Comparison of ENCODE assay signal across 1 cellular context in the genomic region with DNA sequence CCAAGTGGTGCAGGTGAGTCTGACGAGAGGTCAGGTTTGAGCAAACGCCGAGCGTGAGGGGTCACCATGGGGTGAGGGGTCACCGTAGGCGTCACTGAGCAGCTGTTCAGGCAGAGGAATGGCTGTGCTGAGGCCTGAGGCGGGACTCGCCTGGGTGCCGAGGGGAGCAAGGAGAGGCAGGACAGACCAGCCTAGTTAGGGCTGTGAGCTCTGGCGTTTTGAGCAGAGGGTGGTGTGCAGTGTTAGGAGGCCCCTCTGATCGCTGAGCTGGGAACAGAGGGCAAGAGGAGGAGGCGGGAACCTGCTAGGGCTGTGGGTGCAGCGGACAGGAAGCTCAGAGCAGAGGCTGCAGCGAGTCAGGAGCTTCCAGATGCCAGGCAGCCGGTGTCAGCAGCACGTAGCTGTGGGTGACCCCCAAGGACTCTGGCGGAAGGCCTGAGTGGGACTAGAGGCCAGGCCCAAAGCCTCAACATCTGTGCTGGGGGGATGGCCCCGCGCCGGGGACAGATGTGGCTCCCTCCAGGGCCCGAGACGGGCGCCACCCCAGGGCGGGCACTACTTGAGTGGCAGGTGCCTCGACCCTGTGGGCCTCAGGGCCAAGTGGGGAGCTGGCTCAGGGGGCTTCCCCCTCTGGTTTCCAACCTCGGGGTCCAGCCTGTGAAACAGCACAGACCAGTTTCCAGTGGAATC.
TF ChIP-seq lines count a peak whose summit lies in the region.

No MANE protein-coding gene starts in this region.

TF ChIP-seq in HepG2, 621 proteins besides CTCF, POLR2A, EP300 and RAD21 (continued from another document and continues in another):
- TF ChIP-seq, protein P1, sequence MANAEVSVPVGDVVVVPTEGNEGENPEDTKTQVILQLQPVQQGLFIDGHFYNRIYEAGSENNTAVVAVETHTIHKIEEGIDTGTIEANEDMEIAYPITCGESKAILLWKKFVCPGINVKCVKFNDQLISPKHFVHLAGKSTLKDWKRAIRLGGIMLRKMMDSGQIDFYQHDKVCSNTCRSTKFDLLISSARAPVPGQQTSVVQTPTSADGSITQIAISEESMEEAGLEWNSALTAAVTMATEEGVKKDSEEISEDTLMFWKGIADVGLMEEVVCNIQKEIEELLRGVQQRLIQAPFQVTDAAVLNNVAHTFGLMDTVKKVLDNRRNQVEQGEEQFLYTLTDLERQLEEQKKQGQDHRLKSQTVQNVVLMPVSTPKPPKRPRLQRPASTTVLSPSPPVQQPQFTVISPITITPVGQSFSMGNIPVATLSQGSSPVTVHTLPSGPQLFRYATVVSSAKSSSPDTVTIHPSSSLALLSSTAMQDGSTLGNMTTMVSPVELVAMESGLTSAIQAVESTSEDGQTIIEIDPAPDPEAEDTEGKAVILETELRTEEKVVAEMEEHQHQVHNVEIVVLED (CRISPR knock-in tag; IDR thresholded peaks at IDR 0.05; ENCODE audit: borderline replicate concordance): no peak
- TF ChIP-seq ATF7-NPFF (CRISPR knock-in tag; IDR thresholded peaks at IDR 0.05; ENCODE audit: low read depth) (no peak), TGIF2 (CRISPR knock-in tag; IDR thresholded peaks at IDR 0.05) (no peak), RXRA (CRISPR knock-in tag; IDR thresholded peaks at IDR 0.05) (no peak), ETV5 (CRISPR knock-in tag; IDR thresholded peaks at IDR 0.05; ENCODE audit: borderline replicate concordance) (0 out of 2 replicates have a peak, but pooled peaks have one; percentile 24), ZNF556 (CRISPR knock-in tag; IDR thresholded peaks at IDR 0.05; ENCODE audit: borderline replicate concordance) (no peak), ZNF460 (CRISPR knock-in tag; IDR thresholded peaks at IDR 0.05; ENCODE audit: borderline replicate concordance) (no peak), CCDC6 (CRISPR knock-in tag; IDR thresholded peaks at IDR 0.05) (no peak), TCF12 (IDR thresholded peaks at IDR 0.05) (no peak), TCF12 (CRISPR knock-in tag; IDR thresholded peaks at IDR 0.05) (no peak), HMG20B (CRISPR knock-in tag; conservative IDR thresholded peaks at IDR 0.05) (no peak), ZSCAN9 (CRISPR knock-in tag; IDR thresholded peaks at IDR 0.05; ENCODE audit: borderline replicate concordance) (no peak), RFX1 (IDR thresholded peaks at IDR 0.05) (no peak), PAWR (CRISPR knock-in tag; IDR thresholded peaks at IDR 0.05; ENCODE audit: borderline replicate concordance) (no peak), PITX1 (CRISPR knock-in tag; IDR thresholded peaks at IDR 0.05) (0 out of 2 replicates have a peak, but pooled peaks have one; percentile 23), ZNF780A (CRISPR knock-in tag; IDR thresholded peaks at IDR 0.05) (no peak), NPAS2 (CRISPR knock-in tag; IDR thresholded peaks at IDR 0.05; ENCODE audit: borderline replicate concordance) (no peak), ZFP36L1 (CRISPR knock-in tag; IDR thresholded peaks at IDR 0.05) (no peak), FOXA1 (IDR thresholded peaks at IDR 0.05) (no peak), FOXA1 (CRISPR knock-in tag; IDR thresholded peaks at IDR 0.05) (no peak), ZNF766 (CRISPR knock-in tag; IDR thresholded peaks at IDR 0.05; ENCODE audit: borderline replicate concordance) (no peak), HDAC1 (CRISPR knock-in tag; IDR thresholded peaks at IDR 0.05) (no peak), REL (CRISPR knock-in tag; conservative IDR thresholded peaks at IDR 0.05) (no peak), ZBTB21 (CRISPR knock-in tag; IDR thresholded peaks at IDR 0.05) (no peak), ZFP1 (CRISPR knock-in tag; IDR thresholded peaks at IDR 0.05) (no peak), ZNF703 (CRISPR knock-in tag; IDR thresholded peaks at IDR 0.05; ENCODE audit: borderline replicate concordance) (no peak)
- TF ChIP-seq, protein P2, sequence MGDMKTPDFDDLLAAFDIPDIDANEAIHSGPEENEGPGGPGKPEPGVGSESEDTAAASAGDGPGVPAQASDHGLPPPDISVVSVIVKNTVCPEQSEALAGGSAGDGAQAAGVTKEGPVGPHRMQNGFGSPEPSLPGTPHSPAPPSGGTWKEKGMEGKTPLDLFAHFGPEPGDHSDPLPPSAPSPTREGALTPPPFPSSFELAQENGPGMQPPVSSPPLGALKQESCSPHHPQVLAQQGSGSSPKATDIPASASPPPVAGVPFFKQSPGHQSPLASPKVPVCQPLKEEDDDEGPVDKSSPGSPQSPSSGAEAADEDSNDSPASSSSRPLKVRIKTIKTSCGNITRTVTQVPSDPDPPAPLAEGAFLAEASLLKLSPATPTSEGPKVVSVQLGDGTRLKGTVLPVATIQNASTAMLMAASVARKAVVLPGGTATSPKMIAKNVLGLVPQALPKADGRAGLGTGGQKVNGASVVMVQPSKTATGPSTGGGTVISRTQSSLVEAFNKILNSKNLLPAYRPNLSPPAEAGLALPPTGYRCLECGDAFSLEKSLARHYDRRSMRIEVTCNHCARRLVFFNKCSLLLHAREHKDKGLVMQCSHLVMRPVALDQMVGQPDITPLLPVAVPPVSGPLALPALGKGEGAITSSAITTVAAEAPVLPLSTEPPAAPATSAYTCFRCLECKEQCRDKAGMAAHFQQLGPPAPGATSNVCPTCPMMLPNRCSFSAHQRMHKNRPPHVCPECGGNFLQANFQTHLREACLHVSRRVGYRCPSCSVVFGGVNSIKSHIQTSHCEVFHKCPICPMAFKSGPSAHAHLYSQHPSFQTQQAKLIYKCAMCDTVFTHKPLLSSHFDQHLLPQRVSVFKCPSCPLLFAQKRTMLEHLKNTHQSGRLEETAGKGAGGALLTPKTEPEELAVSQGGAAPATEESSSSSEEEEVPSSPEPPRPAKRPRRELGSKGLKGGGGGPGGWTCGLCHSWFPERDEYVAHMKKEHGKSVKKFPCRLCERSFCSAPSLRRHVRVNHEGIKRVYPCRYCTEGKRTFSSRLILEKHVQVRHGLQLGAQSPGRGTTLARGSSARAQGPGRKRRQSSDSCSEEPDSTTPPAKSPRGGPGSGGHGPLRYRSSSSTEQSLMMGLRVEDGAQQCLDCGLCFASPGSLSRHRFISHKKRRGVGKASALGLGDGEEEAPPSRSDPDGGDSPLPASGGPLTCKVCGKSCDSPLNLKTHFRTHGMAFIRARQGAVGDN (CRISPR knock-in tag; IDR thresholded peaks at IDR 0.05): peak; percentile 36
- TF ChIP-seq, protein P3, sequence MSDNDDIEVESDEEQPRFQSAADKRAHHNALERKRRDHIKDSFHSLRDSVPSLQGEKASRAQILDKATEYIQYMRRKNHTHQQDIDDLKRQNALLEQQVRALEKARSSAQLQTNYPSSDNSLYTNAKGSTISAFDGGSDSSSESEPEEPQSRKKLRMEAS (IDR thresholded peaks at IDR 0.05): no peak; the same call in 1 of the 2 replicates
- TF ChIP-seq, protein P4, sequence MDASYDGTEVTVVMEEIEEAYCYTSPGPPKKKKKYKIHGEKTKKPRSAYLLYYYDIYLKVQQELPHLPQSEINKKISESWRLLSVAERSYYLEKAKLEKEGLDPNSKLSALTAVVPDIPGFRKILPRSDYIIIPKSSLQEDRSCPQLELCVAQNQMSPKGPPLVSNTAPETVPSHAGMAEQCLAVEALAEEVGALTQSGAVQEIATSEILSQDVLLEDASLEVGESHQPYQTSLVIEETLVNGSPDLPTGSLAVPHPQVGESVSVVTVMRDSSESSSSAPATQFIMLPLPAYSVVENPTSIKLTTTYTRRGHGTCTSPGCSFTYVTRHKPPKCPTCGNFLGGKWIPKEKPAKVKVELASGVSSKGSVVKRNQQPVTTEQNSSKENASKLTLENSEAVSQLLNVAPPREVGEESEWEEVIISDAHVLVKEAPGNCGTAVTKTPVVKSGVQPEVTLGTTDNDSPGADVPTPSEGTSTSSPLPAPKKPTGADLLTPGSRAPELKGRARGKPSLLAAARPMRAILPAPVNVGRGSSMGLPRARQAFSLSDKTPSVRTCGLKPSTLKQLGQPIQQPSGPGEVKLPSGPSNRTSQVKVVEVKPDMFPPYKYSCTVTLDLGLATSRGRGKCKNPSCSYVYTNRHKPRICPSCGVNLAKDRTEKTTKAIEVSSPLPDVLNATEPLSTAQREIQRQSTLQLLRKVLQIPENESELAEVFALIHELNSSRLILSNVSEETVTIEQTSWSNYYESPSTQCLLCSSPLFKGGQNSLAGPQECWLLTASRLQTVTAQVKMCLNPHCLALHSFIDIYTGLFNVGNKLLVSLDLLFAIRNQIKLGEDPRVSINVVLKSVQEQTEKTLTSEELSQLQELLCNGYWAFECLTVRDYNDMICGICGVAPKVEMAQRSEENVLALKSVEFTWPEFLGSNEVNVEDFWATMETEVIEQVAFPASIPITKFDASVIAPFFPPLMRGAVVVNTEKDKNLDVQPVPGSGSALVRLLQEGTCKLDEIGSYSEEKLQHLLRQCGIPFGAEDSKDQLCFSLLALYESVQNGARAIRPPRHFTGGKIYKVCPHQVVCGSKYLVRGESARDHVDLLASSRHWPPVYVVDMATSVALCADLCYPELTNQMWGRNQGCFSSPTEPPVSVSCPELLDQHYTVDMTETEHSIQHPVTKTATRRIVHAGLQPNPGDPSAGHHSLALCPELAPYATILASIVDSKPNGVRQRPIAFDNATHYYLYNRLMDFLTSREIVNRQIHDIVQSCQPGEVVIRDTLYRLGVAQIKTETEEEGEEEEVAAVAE (CRISPR knock-in tag; IDR thresholded peaks at IDR 0.05; ENCODE audit: borderline replicate concordance): no peak
- TF ChIP-seq, protein P5, sequence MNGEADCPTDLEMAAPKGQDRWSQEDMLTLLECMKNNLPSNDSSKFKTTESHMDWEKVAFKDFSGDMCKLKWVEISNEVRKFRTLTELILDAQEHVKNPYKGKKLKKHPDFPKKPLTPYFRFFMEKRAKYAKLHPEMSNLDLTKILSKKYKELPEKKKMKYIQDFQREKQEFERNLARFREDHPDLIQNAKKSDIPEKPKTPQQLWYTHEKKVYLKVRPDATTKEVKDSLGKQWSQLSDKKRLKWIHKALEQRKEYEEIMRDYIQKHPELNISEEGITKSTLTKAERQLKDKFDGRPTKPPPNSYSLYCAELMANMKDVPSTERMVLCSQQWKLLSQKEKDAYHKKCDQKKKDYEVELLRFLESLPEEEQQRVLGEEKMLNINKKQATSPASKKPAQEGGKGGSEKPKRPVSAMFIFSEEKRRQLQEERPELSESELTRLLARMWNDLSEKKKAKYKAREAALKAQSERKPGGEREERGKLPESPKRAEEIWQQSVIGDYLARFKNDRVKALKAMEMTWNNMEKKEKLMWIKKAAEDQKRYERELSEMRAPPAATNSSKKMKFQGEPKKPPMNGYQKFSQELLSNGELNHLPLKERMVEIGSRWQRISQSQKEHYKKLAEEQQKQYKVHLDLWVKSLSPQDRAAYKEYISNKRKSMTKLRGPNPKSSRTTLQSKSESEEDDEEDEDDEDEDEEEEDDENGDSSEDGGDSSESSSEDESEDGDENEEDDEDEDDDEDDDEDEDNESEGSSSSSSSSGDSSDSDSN (CRISPR knock-in tag; IDR thresholded peaks at IDR 0.05): no peak
- TF ChIP-seq, protein P6, sequence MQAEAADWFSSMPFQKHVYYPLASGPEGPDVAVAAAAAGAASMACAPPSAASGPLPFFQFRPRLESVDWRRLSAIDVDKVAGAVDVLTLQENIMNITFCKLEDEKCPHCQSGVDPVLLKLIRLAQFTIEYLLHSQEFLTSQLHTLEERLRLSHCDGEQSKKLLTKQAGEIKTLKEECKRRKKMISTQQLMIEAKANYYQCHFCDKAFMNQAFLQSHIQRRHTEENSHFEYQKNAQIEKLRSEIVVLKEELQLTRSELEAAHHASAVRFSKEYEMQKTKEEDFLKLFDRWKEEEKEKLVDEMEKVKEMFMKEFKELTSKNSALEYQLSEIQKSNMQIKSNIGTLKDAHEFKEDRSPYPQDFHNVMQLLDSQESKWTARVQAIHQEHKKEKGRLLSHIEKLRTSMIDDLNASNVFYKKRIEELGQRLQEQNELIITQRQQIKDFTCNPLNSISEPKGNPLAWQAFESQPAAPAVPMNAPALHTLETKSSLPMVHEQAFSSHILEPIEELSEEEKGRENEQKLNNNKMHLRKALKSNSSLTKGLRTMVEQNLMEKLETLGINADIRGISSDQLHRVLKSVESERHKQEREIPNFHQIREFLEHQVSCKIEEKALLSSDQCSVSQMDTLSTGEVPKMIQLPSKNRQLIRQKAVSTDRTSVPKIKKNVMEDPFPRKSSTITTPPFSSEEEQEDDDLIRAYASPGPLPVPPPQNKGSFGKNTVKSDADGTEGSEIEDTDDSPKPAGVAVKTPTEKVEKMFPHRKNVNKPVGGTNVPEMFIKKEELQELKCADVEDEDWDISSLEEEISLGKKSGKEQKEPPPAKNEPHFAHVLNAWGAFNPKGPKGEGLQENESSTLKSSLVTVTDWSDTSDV (CRISPR knock-in tag; IDR thresholded peaks at IDR 0.05): no peak
- TF ChIP-seq, protein P7, sequence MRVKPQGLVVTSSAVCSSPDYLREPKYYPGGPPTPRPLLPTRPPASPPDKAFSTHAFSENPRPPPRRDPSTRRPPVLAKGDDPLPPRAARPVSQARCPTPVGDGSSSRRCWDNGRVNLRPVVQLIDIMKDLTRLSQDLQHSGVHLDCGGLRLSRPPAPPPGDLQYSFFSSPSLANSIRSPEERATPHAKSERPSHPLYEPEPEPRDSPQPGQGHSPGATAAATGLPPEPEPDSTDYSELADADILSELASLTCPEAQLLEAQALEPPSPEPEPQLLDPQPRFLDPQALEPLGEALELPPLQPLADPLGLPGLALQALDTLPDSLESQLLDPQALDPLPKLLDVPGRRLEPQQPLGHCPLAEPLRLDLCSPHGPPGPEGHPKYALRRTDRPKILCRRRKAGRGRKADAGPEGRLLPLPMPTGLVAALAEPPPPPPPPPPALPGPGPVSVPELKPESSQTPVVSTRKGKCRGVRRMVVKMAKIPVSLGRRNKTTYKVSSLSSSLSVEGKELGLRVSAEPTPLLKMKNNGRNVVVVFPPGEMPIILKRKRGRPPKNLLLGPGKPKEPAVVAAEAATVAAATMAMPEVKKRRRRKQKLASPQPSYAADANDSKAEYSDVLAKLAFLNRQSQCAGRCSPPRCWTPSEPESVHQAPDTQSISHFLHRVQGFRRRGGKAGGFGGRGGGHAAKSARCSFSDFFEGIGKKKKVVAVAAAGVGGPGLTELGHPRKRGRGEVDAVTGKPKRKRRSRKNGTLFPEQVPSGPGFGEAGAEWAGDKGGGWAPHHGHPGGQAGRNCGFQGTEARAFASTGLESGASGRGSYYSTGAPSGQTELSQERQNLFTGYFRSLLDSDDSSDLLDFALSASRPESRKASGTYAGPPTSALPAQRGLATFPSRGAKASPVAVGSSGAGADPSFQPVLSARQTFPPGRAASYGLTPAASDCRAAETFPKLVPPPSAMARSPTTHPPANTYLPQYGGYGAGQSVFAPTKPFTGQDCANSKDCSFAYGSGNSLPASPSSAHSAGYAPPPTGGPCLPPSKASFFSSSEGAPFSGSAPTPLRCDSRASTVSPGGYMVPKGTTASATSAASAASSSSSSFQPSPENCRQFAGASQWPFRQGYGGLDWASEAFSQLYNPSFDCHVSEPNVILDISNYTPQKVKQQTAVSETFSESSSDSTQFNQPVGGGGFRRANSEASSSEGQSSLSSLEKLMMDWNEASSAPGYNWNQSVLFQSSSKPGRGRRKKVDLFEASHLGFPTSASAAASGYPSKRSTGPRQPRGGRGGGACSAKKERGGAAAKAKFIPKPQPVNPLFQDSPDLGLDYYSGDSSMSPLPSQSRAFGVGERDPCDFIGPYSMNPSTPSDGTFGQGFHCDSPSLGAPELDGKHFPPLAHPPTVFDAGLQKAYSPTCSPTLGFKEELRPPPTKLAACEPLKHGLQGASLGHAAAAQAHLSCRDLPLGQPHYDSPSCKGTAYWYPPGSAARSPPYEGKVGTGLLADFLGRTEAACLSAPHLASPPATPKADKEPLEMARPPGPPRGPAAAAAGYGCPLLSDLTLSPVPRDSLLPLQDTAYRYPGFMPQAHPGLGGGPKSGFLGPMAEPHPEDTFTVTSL (CRISPR knock-in tag; IDR thresholded peaks at IDR 0.05; ENCODE audit: borderline replicate concordance): no peak
- TF ChIP-seq, protein P8, sequence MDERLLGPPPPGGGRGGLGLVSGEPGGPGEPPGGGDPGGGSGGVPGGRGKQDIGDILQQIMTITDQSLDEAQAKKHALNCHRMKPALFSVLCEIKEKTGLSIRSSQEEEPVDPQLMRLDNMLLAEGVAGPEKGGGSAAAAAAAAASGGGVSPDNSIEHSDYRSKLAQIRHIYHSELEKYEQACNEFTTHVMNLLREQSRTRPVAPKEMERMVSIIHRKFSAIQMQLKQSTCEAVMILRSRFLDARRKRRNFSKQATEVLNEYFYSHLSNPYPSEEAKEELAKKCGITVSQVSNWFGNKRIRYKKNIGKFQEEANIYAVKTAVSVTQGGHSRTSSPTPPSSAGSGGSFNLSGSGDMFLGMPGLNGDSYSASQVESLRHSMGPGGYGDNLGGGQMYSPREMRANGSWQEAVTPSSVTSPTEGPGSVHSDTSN (CRISPR knock-in tag; IDR thresholded peaks at IDR 0.05): no peak
